Comparison of ENCODE assay signal across 8 cellular contexts in the genomic region with DNA sequence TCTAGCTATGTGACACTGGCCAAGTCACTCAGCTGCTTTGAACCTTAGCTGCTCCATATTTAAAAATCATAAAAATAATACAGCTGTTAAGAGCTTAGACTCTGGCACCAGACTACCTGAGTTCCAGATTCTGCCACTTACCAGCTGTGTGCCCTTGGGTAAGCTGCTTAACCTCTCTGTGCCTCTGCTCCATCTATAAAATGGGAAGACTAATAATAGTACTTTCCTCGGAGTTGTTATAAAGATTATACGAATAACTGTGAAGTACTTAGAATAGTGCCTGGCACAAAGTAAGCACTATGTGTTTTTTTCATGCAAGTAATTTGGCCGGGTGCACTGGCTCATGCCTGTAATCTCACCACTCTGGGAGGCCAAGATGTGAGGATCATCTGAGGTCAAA. TPM values are rescaled to one million over a fixed set of nuclear protein-coding genes. Genes with fewer than 3 reads are reported as not detected.
DNase-seq lines count a peak whose midpoint lies in the region; ATAC-seq and TF ChIP-seq lines count a peak whose summit lies in the region.

No MANE protein-coding gene starts in this region.

- H3K36me3 ChIP-seq in heart left ventricle (no peaks in the 10 kb centered on the region), iPS-18a (ENCODE audit: control insufficient read depth, low read depth, low read length) (peaks cover 3% of the 10 kb centered on the region), tibial nerve (no peaks in the 10 kb centered on the region)

- no peaks in the 10 kb centered on the region for H3K9me3 ChIP-seq in heart left ventricle
- no peaks in the 10 kb centered on the region for H3K9me3 ChIP-seq in iPS-18a (ENCODE audit: control insufficient read depth, low read depth, low read length)
- H3K9me3 ChIP-seq in tibial nerve = no peaks in the 10 kb centered on the region

- intact Hi-C loops in heart left ventricle (cut with DNase I) (loop anchor here in 4 of 10 donors (1.0 to 5.0 kb wide), 7 partner anchors 14 to 73 kb away; a partner anchor contains a TSS), cardiac septum (cut with DNase I) (loop anchor here (2.0 kb wide), 2 partner anchors 37 to 73 kb away; a partner anchor contains a TSS)
- intact Hi-C loops in activated CD4-positive, alpha-beta memory T cell treated with anti-CD3 and anti-CD28 coated beads for 36 hours (cut with micrococcal nuclease) = loop anchor here (1.0 kb wide), 1 partner anchor 82 kb away; no protein-coding TSS in a partner anchor

- no peak overlapping the region for H3K9ac ChIP-seq in iPS-18a (ENCODE audit: low read length)

- no peaks in the 10 kb centered on the region for H3K27me3 Mint-ChIP-seq in activated CD4-positive, alpha-beta memory T cell treated with anti-CD3 and anti-CD28 coated beads for 36 hours

- H3K27me3 ChIP-seq in heart left ventricle (no peaks in the 10 kb centered on the region), iPS-18a (ENCODE audit: control insufficient read depth, insufficient read depth, low read length) (no peaks in the 10 kb centered on the region), tibial nerve (no peaks in the 10 kb centered on the region)

- CTCF ChIA-PET in activated CD4-positive, alpha-beta memory T cell treated with anti-CD3 and anti-CD28 coated beads for 36 hours (lab: Charles Lee) = interaction anchor here (1.0 to 7.9 kb wide), 5 partner anchors 14 to 344 kb away, joined by 3 to 121 read pairs (median 4); no protein-coding TSS in a partner anchor

- 34 to 64% (median 52%) methylated on average over 3 of the region's 3 CpGs for WGBS in heart left ventricle, 4 donors
- 79 to 80% methylated on average over 3 of the region's 3 CpGs for WGBS in tibial nerve, 2 donors

- peak overlapping the region in 8 of 12 donors; percentile 85 to 97 (median 94) for H3K27ac ChIP-seq in heart left ventricle
- no peak overlapping the region for H3K27ac ChIP-seq in iPS-18a (ENCODE audit: low read length)
- H3K27ac ChIP-seq in tibial nerve = peak overlapping the region in 1 of 4 donors; percentile 80

- H3K4me1 ChIP-seq in heart left ventricle (peaks cover 0 to 50% (median 26%) of the 10 kb centered on the region in 12 donors), iPS-18a (ENCODE audit: control insufficient read depth, low read depth, low read length) (peaks cover 3% of the 10 kb centered on the region), tibial nerve (peaks cover 2 to 47% (median 16%) of the 10 kb centered on the region in 4 donors)

- DNase-seq in heart left ventricle = no peak
- DNase-seq in cardiac septum (ENCODE audit: low spot score) = no peak
- no peak for DNase-seq in activated CD4-positive, alpha-beta memory T cell treated with anti-CD3 and anti-CD28 coated beads for 36 hours
- DNase-seq in tibial nerve (ENCODE audit: low spot score in 2 of 2) = no peak
- no peak for DNase-seq in G401 (ENCODE audit: low spot score)
- no peak for DNase-seq in COLO829 (ENCODE audit: low spot score)
- no peak for DNase-seq in AG08396 (ENCODE audit: low spot score)

- no peak overlapping the region for H3K27ac Mint-ChIP-seq in activated CD4-positive, alpha-beta memory T cell treated with anti-CD3 and anti-CD28 coated beads for 36 hours

- no peaks in the 10 kb centered on the region for H3K36me3 Mint-ChIP-seq in activated CD4-positive, alpha-beta memory T cell treated with anti-CD3 and anti-CD28 coated beads for 36 hours

- ATAC-seq in heart left ventricle = no peak

- H3K4me1 Mint-ChIP-seq in activated CD4-positive, alpha-beta memory T cell treated with anti-CD3 and anti-CD28 coated beads for 36 hours (ENCODE audit: low read depth) = peaks cover 30% of the 10 kb centered on the region

- POLR2A ChIA-PET in activated CD4-positive, alpha-beta memory T cell treated with anti-CD3 and anti-CD28 coated beads for 36 hours (lab: Charles Lee) = interaction anchor here (0.9 to 4.0 kb wide), 4 partner anchors 14 to 482 kb away, joined by 4 to 21 read pairs (median 4); a partner anchor contains a TSS

- TF ChIP-seq POLR2A in heart left ventricle (IDR thresholded peaks at IDR 0.05) = no peak
- TF ChIP-seq POLR2A in tibial nerve (IDR thresholded peaks at IDR 0.05) = no peak

- H3K4me3 Mint-ChIP-seq in activated CD4-positive, alpha-beta memory T cell treated with anti-CD3 and anti-CD28 coated beads for 36 hours = peak overlapping the region; percentile 77

- no peaks in the 10 kb centered on the region for H3K9me3 Mint-ChIP-seq in activated CD4-positive, alpha-beta memory T cell treated with anti-CD3 and anti-CD28 coated beads for 36 hours

- H3K4me3 ChIP-seq in heart left ventricle (peak overlapping the region in 9 of 12 donors; percentile 69 to 94 (median 80)), iPS-18a (ENCODE audit: low read length) (peak overlapping the region; percentile 70), tibial nerve (peak overlapping the region in 3 of 4 donors; percentile 76 to 88 (median 83))

- TF ChIP-seq EP300 in tibial nerve (IDR thresholded peaks at IDR 0.05) = no peak

- in situ Hi-C loops in G401 (cut with HindIII; ENCODE audit: low sequenced_read_pairs) = no loop called here

- TF ChIP-seq CTCF in heart left ventricle (IDR thresholded peaks at IDR 0.05) = no peak
- no peak for TF ChIP-seq CTCF in tibial nerve (IDR thresholded peaks at IDR 0.05)

RNA-seq across cellular contexts. Expression of a gene that starts 1.4 kb away (rescaled TPM):
- total RNA-seq in heart left ventricle (10 to 100 TPM; 35.7 to 60.3 (median 49.0) TPM), cardiac septum (39.6 TPM), tibial nerve (10 to 100 TPM; 34.7 to 51.3 (median 44.3) TPM)
- polyA plus RNA-seq in heart left ventricle = 10 to 100 TPM; 31.8 to 72.1 TPM
- total RNA-seq in activated CD4-positive, alpha-beta memory T cell treated with anti-CD3 and anti-CD28 coated beads for 36 hours = 10 to 100 TPM; 42.2 to 42.9 TPM
- total RNA-seq in G401 (2014; rRNA removed; shearing (Covaris generic)) = 163 and 164 TPM in 2 replicates

RNA-seq across cellular contexts. Expression of a gene that starts 36.6 kb away (rescaled TPM):
- total RNA-seq in heart left ventricle (1 to 10 TPM; 1.1 to 3.3 (median 1.8) TPM), cardiac septum (1.0 TPM), tibial nerve (1 to 10 TPM in 1 of 4 donors, under 1 TPM in 3; under 0.01 to 1.2 (median 0.75) TPM)
- polyA plus RNA-seq in heart left ventricle = 1 to 10 TPM in 1 of 2 donors, under 1 TPM in 1; 0.49 to 1.2 TPM
- under 1 TPM in 1 of 2 experiments, not detected in 1; 0.10 TPM for total RNA-seq in activated CD4-positive, alpha-beta memory T cell treated with anti-CD3 and anti-CD28 coated beads for 36 hours
- 0.74 and 0.75 TPM in 2 replicates for total RNA-seq in G401 (2014; rRNA removed; shearing (Covaris generic))
